In genomic region chr12:3896851-3897351, GRCh38 we compare ENCODE assay signal across 11 cellular contexts. TPM values are rescaled to one million over a fixed set of nuclear protein-coding genes. Genes with fewer than 3 reads are reported as not detected.
DNase-seq lines count a peak whose midpoint lies in the region; ATAC-seq and TF ChIP-seq lines count a peak whose summit lies in the region.
"Had no signal": no experiment of that assay in that cellular context is flagged by ENCODE, and none has a peak within 500 bp of the region (broad histone marks: within the 10 kb centered on the region; RNA-seq: fewer than 3 reads in every experiment).

No MANE protein-coding gene starts in this region.

- H3K4me1 ChIP-seq in lower lobe of right lung: no peaks in the 10 kb centered on the region

- ATAC-seq in lower lobe of right lung: peak; percentile 58 to 81

- H3K27ac ChIP-seq in KOPT-K1 (ENCODE audit: low read depth, low read length, poor library complexity, severe bottlenecking) (peak overlapping the region; percentile 63), lower lobe of right lung (peak overlapping the region; percentile 68)

- DNase-seq in AG10803 (ENCODE audit: low read depth): peak; percentile 17
- peak; percentile 68 for DNase-seq in amniotic epithelial cell (ENCODE audit: low read depth)
- DNase-seq in lower lobe of right lung: no peak
- DNase-seq in H4 (ENCODE audit: low spot score): no peak
- DNase-seq in activated CD4-positive, CD25-positive, alpha-beta regulatory T cell (lab: John Stamatoyannopoulos, UW): no peak
- no peak for DNase-seq in occipital lobe (lab: John Stamatoyannopoulos, UW)
- DNase-seq in NCI-H510A (lab: John Stamatoyannopoulos, UW): no peak
- DNase-seq: NCI-H526 treated with DMSO at 0.1 percent for 48 hours; stimulated activated naive CD8-positive, alpha-beta T cell treated with anti-CD3 and anti-CD28 coated beads, Interleukin-15, amount 100 ng/mL, for 72 hours had no signal

- H3K36me3 ChIP-seq in KOPT-K1 (ENCODE audit: insufficient read depth, low read length): no peaks in the 10 kb centered on the region
- H3K36me3 ChIP-seq in lower lobe of right lung: no peaks in the 10 kb centered on the region

- H3K9me3 ChIP-seq in KOPT-K1 (ENCODE audit: insufficient read depth, low read length, poor library complexity, severe bottlenecking): no peaks in the 10 kb centered on the region
- H3K9me3 ChIP-seq in lower lobe of right lung: no peaks in the 10 kb centered on the region

- TF ChIP-seq CTCF in AG10803 (conservative IDR thresholded peaks at IDR 0.05; ENCODE audit: low read length): no peak
- TF ChIP-seq CTCF in lower lobe of right lung (IDR thresholded peaks at IDR 0.05): no peak

- intact Hi-C loops in lower lobe of right lung (cut with DNase I): no loop called here

- H3K4me3 ChIP-seq in AG10803 (ENCODE audit: low read length) (no peak overlapping the region), lower lobe of right lung (no peak overlapping the region)
- H3K4me3 ChIP-seq: coronary artery had no signal

- no peaks in the 10 kb centered on the region for H3K27me3 ChIP-seq in lower lobe of right lung (ENCODE audit: low read depth)

RNA-seq across cellular contexts. Expression of gene PARP11, which starts 23.7 kb away (rescaled TPM):
- total RNA-seq in lower lobe of right lung (14.0 TPM), occipital lobe (17.5 TPM)
- 6.0 and 16.0 TPM in 2 replicates for total RNA-seq in H4 (2014; rRNA removed; shearing (Covaris generic))

Comparison
In these comparisons a context has a peak if more than half of its experiments do, and no peak if none do; other contexts are left out.
1. DNase-seq: peak in AG10803 (single experiment) and amniotic epithelial cell (single experiment); none in lower lobe of right lung (single experiment), H4 (single experiment), activated CD4-positive, CD25-positive, alpha-beta regulatory T cell (0 of 4), occipital lobe (single experiment) and NCI-H510A (single experiment).